In genomic region chr12:46770501-46771183, GRCh38 we compare ENCODE assay signal across 1 cellular context.
TF ChIP-seq lines count a peak whose summit lies in the region.

No MANE protein-coding gene starts in this region.

TF ChIP-seq in GM23338, 12 proteins besides CTCF, POLR2A, EP300 and RAD21 (continued from another document):
- no peak for TF ChIP-seq ZNF462 (CRISPR knock-in tag; IDR thresholded peaks at IDR 0.05)
